ENCODE assay signal across 20 cellular contexts in the genomic region with DNA sequence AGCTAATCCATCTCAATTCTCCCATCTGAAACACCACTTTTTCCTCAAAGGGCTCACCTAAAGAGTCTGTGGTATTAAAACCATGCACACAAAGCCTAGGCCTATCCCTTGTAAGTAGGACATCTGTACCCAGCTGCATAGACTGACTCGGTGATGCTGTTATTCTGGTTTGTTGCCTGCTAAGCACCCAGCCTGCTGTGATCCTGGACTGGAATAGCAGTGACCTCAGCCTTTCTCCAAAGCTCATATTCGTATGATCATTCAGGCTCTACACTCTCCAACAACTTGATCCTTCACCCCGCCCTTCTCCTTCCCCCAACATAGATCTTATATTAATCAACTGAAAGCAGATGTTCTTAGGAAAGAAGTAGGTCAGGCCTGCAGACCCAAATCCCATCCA.
DNase-seq lines count a peak whose midpoint lies in the region; ATAC-seq and TF ChIP-seq lines count a peak whose summit lies in the region.
"Had no signal": no experiment of that assay in that cellular context is flagged by ENCODE, and none has a peak within 500 bp of the region (broad histone marks: within the 10 kb centered on the region; RNA-seq: fewer than 3 reads in every experiment).

No MANE protein-coding gene starts in this region.

- H3K27me3 ChIP-seq in heart left ventricle (no peaks in the 10 kb centered on the region), right atrium auricular region (no peaks in the 10 kb centered on the region), heart right ventricle (no peaks in the 10 kb centered on the region), tibial nerve (no peaks in the 10 kb centered on the region)
- H3K27me3 ChIP-seq: BLaER1, Peyer's patch had no signal

- TF ChIP-seq EP300 in tibial nerve (IDR thresholded peaks at IDR 0.05), result no peak

- no peak for TF ChIP-seq CTCF in heart left ventricle (IDR thresholded peaks at IDR 0.05)
- TF ChIP-seq CTCF in right atrium auricular region (IDR thresholded peaks at IDR 0.05), result no peak
- no peak for TF ChIP-seq CTCF in heart right ventricle (IDR thresholded peaks at IDR 0.05)
- no peak for TF ChIP-seq CTCF in tibial nerve (IDR thresholded peaks at IDR 0.05)

- H3K9me3 ChIP-seq in heart left ventricle, result no peaks in the 10 kb centered on the region
- H3K9me3 ChIP-seq in right atrium auricular region, result no peaks in the 10 kb centered on the region
- no peaks in the 10 kb centered on the region for H3K9me3 ChIP-seq in heart right ventricle
- H3K9me3 ChIP-seq in tibial nerve, result no peaks in the 10 kb centered on the region
- H3K9me3 ChIP-seq: BLaER1, Peyer's patch had no signal

- peak; percentile 22 to 79 (median 63) for ATAC-seq in heart left ventricle
- peak in 6 of 8 donors; percentile 42 to 62 (median 60) for ATAC-seq in heart right ventricle
- peak; percentile 48 for ATAC-seq in sciatic nerve

- intact Hi-C loops in heart left ventricle (cut with DNase I), result loop anchor here in 5 of 10 donors (5.0 to 10.0 kb wide), 5 partner anchors 85 to 635 kb away; no protein-coding TSS in a partner anchor
- intact Hi-C loops in heart right ventricle (cut with DNase I), result loop anchor here in 6 of 10 donors (5.0 to 10.0 kb wide), 4 partner anchors 58 to 635 kb away; no protein-coding TSS in a partner anchor
- intact Hi-C loops in sciatic nerve (cut with DNase I), result no loop called here

- no peak for TF ChIP-seq POLR2A in heart left ventricle (IDR thresholded peaks at IDR 0.05)
- no peak for TF ChIP-seq POLR2A in tibial nerve (IDR thresholded peaks at IDR 0.05)

- H3K27ac ChIP-seq in heart left ventricle (peak overlapping the region in 6 of 12 donors; percentile 9 to 50 (median 40)), right atrium auricular region (no peak overlapping the region), heart right ventricle (peak overlapping the region in 6 of 10 donors; percentile 5 to 63 (median 31)), tibial nerve (peak overlapping the region in 1 of 4 donors; percentile 30)
- H3K27ac ChIP-seq: BLaER1, Peyer's patch had no signal

- H3K36me3 ChIP-seq in heart left ventricle (peaks cover 0 to 61% (median 0%) of the 10 kb centered on the region in 9 donors), right atrium auricular region (no peaks in the 10 kb centered on the region), heart right ventricle (peaks cover 0 to 30% (median 0%) of the 10 kb centered on the region in 9 donors), tibial nerve (no peaks in the 10 kb centered on the region)
- H3K36me3 ChIP-seq: Peyer's patch had no signal

- DNase-seq in heart left ventricle, result no peak
- no peak for DNase-seq in right atrium auricular region (ENCODE audit: low spot score)
- DNase-seq in heart right ventricle, result no peak
- no peak for DNase-seq in sciatic nerve (ENCODE audit: low spot score)
- no peak for DNase-seq in mesenteric fat pad (ENCODE audit: low spot score)
- no peak for DNase-seq in NCI-H774 (lab: John Stamatoyannopoulos, UW)
- no peak for DNase-seq in NCI-H2227 (lab: John Stamatoyannopoulos, UW; ENCODE audit: unreplicated experiment)
- no peak for DNase-seq in tibial nerve (ENCODE audit: low spot score in 2 of 2)
- DNase-seq: CD4-positive, alpha-beta memory T cell; Kasumi-1; MM.1S; NCI-H1092 treated with DMSO at 0.1 percent for 48 hours; NCI-H146; NCI-H2029 treated with DMSO at 0.1 percent for 48 hours; NCI-H2171; NCI-H446; NK-92 treated with Interleukin-12 subunit alpha and Interleukin-12 subunit beta, amount 100 ng/mL, for 24 hours; Peyer's patch; SHP77 treated with DMSO at 0.1 percent for 48 hours had no signal

- 59 to 77% (median 70%) methylated on average over 3 of the region's 3 CpGs for WGBS in heart left ventricle, 4 donors
- 70 to 72% methylated on average over 3 of the region's 3 CpGs for WGBS in heart right ventricle, 2 donors
- WGBS in tibial nerve, 2 donors, result 56 to 59% methylated on average over 3 of the region's 3 CpGs

- peaks cover 0 to 22% (median 4%) of the 10 kb centered on the region in 12 donors for H3K4me1 ChIP-seq in heart left ventricle
- H3K4me1 ChIP-seq in right atrium auricular region, result no peaks in the 10 kb centered on the region
- H3K4me1 ChIP-seq in heart right ventricle, result peaks cover 0 to 17% (median 7%) of the 10 kb centered on the region in 9 donors
- no peaks in the 10 kb centered on the region for H3K4me1 ChIP-seq in tibial nerve
- H3K4me1 ChIP-seq: BLaER1, Peyer's patch had no signal

- H3K4me3 ChIP-seq in heart left ventricle (no peak overlapping the region), right atrium auricular region (no peak overlapping the region), heart right ventricle (no peak overlapping the region), tibial nerve (no peak overlapping the region)
- H3K4me3 ChIP-seq: BLaER1, Peyer's patch had no signal

Comparison
In these comparisons a context has a peak if more than half of its experiments do, and no peak if none do; other contexts are left out.
1. H3K27ac ChIP-seq: peak in heart right ventricle (6 of 10); none in right atrium auricular region (0 of 2).
2. Peak in every context shown above with its lines, with median percentiles within 50 percentile points of each other: ATAC-seq.